ENCODE assay signal across 2 cellular contexts in the genomic region with DNA sequence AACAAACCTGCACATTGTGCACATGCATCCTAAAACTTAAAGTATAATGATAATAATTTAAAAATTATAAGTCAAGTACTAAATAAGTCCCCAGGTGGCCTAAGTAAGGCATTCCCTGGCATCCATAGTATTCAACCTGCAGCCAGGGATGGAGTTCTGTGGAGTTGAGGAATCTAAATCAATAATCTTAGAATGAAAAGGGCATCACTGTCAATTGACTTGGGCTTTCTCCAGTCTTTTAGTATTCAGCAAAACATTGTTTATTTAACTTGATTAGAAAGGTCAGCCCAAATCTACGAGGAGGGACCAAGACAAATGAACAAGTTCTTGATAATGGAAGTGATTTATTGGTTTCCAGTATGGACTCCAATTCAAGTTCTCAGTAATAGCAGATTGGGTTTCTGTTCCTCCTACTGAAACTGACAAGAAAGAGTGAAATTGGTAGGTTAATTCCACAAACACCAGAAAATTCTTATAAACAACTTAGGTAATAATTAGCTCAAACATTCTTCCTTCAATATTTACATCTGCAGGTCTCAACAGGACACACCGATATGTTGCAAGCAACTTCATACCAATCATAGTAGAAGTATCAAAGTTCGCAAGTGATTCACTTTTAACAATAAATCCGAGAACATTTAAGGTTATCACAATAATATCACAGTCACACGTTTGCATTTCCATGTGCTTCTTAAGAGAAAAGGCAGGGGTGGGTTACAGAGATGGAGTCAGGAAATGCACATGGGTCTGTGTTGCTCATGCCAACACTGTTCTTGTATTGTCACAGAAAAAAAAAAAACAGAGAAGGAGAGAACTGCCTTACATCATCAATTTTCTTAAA.
TF ChIP-seq lines count a peak whose summit lies in the region.

No MANE protein-coding gene starts in this region.

TF ChIP-seq in A549, 52 proteins besides CTCF, POLR2A, EP300 and RAD21 (continued from another document):
- TF ChIP-seq GATA3 (IDR thresholded peaks at IDR 0.05; ENCODE audit: borderline replicate concordance) (peak; percentile 87), MAZ (IDR thresholded peaks at IDR 0.05; ENCODE audit: borderline replicate concordance, low read depth, low read length) (no peak), EHF (CRISPR knock-in tag; IDR thresholded peaks at IDR 0.05) (no peak), HOXB5 (CRISPR knock-in tag; IDR thresholded peaks at IDR 0.05) (no peak), FOSL2 (IDR thresholded peaks at IDR 0.05) (peak; percentile 75), FOSL2 (CRISPR knock-in tag; IDR thresholded peaks at IDR 0.05) (peak; percentile 89), ESRRA (IDR thresholded peaks at IDR 0.05; ENCODE audit: borderline replicate concordance, low read length) (peak; percentile 82; the same call in 1 of the 2 replicates), BCL3 (IDR thresholded peaks at IDR 0.05) (peak; percentile 77; the same call in 1 of the 3 replicates), FOXS1 (CRISPR knock-in tag; IDR thresholded peaks at IDR 0.05) (no peak), RARB (CRISPR knock-in tag; IDR thresholded peaks at IDR 0.05) (0 out of 2 replicates have a peak, but pooled peaks have one; percentile 42), JUNB (IDR thresholded peaks at IDR 0.05) (peak; percentile 80), JUN (IDR thresholded peaks at IDR 0.05) (peak; percentile 78 to 93; a peak in 4 of 5 replicates), SMC3 (IDR thresholded peaks at IDR 0.05) (peak; percentile 60; the same call in 2 of the 3 replicates), NPAS2 (CRISPR knock-in tag; IDR thresholded peaks at IDR 0.05; ENCODE audit: borderline replicate concordance) (no peak), BHLHE40 (IDR thresholded peaks at IDR 0.05; ENCODE audit: low read depth, low read length) (no peak), PHF8 (IDR thresholded peaks at IDR 0.05; ENCODE audit: borderline replicate concordance, low read depth) (no peak), CEBPB (IDR thresholded peaks at IDR 0.05) (peak; percentile 90 to 96)
- TF ChIP-seq, protein P1, sequence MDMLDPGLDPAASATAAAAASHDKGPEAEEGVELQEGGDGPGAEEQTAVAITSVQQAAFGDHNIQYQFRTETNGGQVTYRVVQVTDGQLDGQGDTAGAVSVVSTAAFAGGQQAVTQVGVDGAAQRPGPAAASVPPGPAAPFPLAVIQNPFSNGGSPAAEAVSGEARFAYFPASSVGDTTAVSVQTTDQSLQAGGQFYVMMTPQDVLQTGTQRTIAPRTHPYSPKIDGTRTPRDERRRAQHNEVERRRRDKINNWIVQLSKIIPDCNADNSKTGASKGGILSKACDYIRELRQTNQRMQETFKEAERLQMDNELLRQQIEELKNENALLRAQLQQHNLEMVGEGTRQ (IDR thresholded peaks at IDR 0.05): no peak
- TF ChIP-seq, protein P2, sequence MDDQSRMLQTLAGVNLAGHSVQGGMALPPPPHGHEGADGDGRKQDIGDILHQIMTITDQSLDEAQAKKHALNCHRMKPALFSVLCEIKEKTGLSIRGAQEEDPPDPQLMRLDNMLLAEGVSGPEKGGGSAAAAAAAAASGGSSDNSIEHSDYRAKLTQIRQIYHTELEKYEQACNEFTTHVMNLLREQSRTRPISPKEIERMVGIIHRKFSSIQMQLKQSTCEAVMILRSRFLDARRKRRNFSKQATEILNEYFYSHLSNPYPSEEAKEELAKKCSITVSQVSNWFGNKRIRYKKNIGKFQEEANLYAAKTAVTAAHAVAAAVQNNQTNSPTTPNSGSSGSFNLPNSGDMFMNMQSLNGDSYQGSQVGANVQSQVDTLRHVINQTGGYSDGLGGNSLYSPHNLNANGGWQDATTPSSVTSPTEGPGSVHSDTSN (IDR thresholded peaks at IDR 0.05): no peak
- TF ChIP-seq, protein P3, sequence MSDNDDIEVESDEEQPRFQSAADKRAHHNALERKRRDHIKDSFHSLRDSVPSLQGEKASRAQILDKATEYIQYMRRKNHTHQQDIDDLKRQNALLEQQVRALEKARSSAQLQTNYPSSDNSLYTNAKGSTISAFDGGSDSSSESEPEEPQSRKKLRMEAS (IDR thresholded peaks at IDR 0.05): peak; percentile 83
- TF ChIP-seq, protein P4, sequence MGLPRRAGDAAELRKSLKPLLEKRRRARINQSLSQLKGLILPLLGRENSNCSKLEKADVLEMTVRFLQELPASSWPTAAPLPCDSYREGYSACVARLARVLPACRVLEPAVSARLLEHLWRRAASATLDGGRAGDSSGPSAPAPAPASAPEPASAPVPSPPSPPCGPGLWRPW (IDR thresholded peaks at IDR 0.05): peak; percentile 59; the same call in 1 of the 2 replicates
TF ChIP-seq in A549: peak in this region for 13.

TF ChIP-seq in liver, 16 proteins besides CTCF, POLR2A, EP300 and RAD21 (continued from another document):
- TF ChIP-seq, protein P5, sequence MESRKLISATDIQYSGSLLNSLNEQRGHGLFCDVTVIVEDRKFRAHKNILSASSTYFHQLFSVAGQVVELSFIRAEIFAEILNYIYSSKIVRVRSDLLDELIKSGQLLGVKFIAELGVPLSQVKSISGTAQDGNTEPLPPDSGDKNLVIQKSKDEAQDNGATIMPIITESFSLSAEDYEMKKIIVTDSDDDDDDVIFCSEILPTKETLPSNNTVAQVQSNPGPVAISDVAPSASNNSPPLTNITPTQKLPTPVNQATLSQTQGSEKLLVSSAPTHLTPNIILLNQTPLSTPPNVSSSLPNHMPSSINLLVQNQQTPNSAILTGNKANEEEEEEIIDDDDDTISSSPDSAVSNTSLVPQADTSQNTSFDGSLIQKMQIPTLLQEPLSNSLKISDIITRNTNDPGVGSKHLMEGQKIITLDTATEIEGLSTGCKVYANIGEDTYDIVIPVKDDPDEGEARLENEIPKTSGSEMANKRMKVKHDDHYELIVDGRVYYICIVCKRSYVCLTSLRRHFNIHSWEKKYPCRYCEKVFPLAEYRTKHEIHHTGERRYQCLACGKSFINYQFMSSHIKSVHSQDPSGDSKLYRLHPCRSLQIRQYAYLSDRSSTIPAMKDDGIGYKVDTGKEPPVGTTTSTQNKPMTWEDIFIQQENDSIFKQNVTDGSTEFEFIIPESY (IDR thresholded peaks at IDR 0.05): peak; percentile 69
- TF ChIP-seq YY1 (IDR thresholded peaks at IDR 0.05) (peak; percentile 33), SP1 (IDR thresholded peaks at IDR 0.05) (peak; percentile 86), JUND (IDR thresholded peaks at IDR 0.05) (peak; percentile 75 to 90), HNF4A (conservative IDR thresholded peaks at IDR 0.05) (peak; percentile 89 to 91), GABPA (IDR thresholded peaks at IDR 0.05 in 1 of 2, conservative IDR thresholded peaks at IDR 0.05 in 1 of 2) (no peak), ATF3 (IDR thresholded peaks at IDR 0.05) (peak; percentile 59), RXRA (IDR thresholded peaks at IDR 0.05) (peak; percentile 87 to 92), HNF4G (IDR thresholded peaks at IDR 0.05) (peak; percentile 62), REST (IDR thresholded peaks at IDR 0.05) (no peak), NR2F2 (IDR thresholded peaks at IDR 0.05) (no peak)
- TF ChIP-seq, protein P3 (IDR thresholded peaks at IDR 0.05): peak; percentile 74
